In genomic region chr4:7831330-7831729, GRCh38 we compare ENCODE assay signal across 8 cellular contexts.
DNase-seq lines count a peak whose midpoint lies in the region; ATAC-seq and TF ChIP-seq lines count a peak whose summit lies in the region.

No MANE protein-coding gene starts in this region.

- H3K36me3 Mint-ChIP-seq in activated naive CD4-positive, alpha-beta T cell treated with anti-CD3 and anti-CD28 coated beads for 36 hours (ENCODE audit: low read depth), result peaks cover 47% of the 10 kb centered on the region

- no peak for TF ChIP-seq CTCF in upper lobe of right lung (IDR thresholded peaks at IDR 0.05)
- TF ChIP-seq CTCF in mucosa of descending colon (IDR thresholded peaks at IDR 0.05), result no peak

- peak overlapping the region; percentile 8 for H3K4me3 Mint-ChIP-seq in activated naive CD4-positive, alpha-beta T cell treated with anti-CD3 and anti-CD28 coated beads for 36 hours

- H3K36me3 ChIP-seq in upper lobe of right lung (no peaks in the 10 kb centered on the region), mucosa of descending colon (ENCODE audit: low read depth) (no peaks in the 10 kb centered on the region)

- peak overlapping the region; percentile 53 for H3K27ac ChIP-seq in upper lobe of right lung

- CTCF ChIA-PET in activated naive CD4-positive, alpha-beta T cell treated with anti-CD3 and anti-CD28 coated beads for 36 hours (lab: Charles Lee), result interaction anchor here (0.7 to 1.2 kb wide), 7 partner anchors 13 to 254 kb away, joined by 3 to 5 read pairs (median 3); no protein-coding TSS in a partner anchor

- H3K27ac Mint-ChIP-seq in activated naive CD4-positive, alpha-beta T cell treated with anti-CD3 and anti-CD28 coated beads for 36 hours, result peak overlapping the region; percentile 64

- peak; percentile 55 for DNase-seq in activated naive CD4-positive, alpha-beta T cell treated with anti-CD3 and anti-CD28 coated beads for 36 hours
- no peak for DNase-seq in activated naive CD4-positive, alpha-beta T cell (lab: John Stamatoyannopoulos, UW)
- peak; percentile 52 for DNase-seq in activated CD4-positive, alpha-beta T cell treated with anti-CD3 and anti-CD28 coated beads for 48 hours
- DNase-seq in left ventricle myocardium superior (no peak), upper lobe of right lung (no peak), mucosa of descending colon (no peak), midbrain (lab: John Stamatoyannopoulos, UW) (no peak), NCI-H1105 (lab: John Stamatoyannopoulos, UW) (no peak)

- no peaks in the 10 kb centered on the region for H3K27me3 ChIP-seq in upper lobe of right lung

- intact Hi-C loops in activated naive CD4-positive, alpha-beta T cell treated with anti-CD3 and anti-CD28 coated beads for 36 hours (cut with micrococcal nuclease), result no loop called here
- intact Hi-C loops in left ventricle myocardium superior (cut with micrococcal nuclease), result no loop called here
- intact Hi-C loops in upper lobe of right lung (cut with DNase I), result no loop called here
- intact Hi-C loops in mucosa of descending colon (cut with DNase I, micrococcal nuclease), result no loop called here

- H3K4me3 ChIP-seq in upper lobe of right lung (no peak overlapping the region), mucosa of descending colon (no peak overlapping the region)

- no peaks in the 10 kb centered on the region for H3K27me3 Mint-ChIP-seq in activated naive CD4-positive, alpha-beta T cell treated with anti-CD3 and anti-CD28 coated beads for 36 hours (ENCODE audit: low read depth)

- peaks cover 12% of the 10 kb centered on the region for H3K9me3 Mint-ChIP-seq in activated naive CD4-positive, alpha-beta T cell treated with anti-CD3 and anti-CD28 coated beads for 36 hours

- H3K4me1 ChIP-seq in upper lobe of right lung (peaks cover 31% of the 10 kb centered on the region), mucosa of descending colon (ENCODE audit: low read depth) (peaks cover 16% of the 10 kb centered on the region)

- peak; percentile 50 for ATAC-seq in left ventricle myocardium superior
- no peak for ATAC-seq in upper lobe of right lung
- no peak for ATAC-seq in mucosa of descending colon

- H3K4me1 Mint-ChIP-seq in activated naive CD4-positive, alpha-beta T cell treated with anti-CD3 and anti-CD28 coated beads for 36 hours (ENCODE audit: low read depth), result peaks cover 57% of the 10 kb centered on the region

- H3K9me3 ChIP-seq in upper lobe of right lung (no peaks in the 10 kb centered on the region), mucosa of descending colon (no peaks in the 10 kb centered on the region)

Comparison
In these comparisons a context has a peak if more than half of its experiments do, and no peak if none do; other contexts are left out.
1. DNase-seq: peak in activated naive CD4-positive, alpha-beta T cell treated with anti-CD3 and anti-CD28 coated beads for 36 hours (single experiment) and activated CD4-positive, alpha-beta T cell treated with anti-CD3 and anti-CD28 coated beads for 48 hours (single experiment); none in activated naive CD4-positive, alpha-beta T cell (0 of 4), left ventricle myocardium superior (single experiment), upper lobe of right lung (single experiment), mucosa of descending colon (0 of 3), midbrain (single experiment) and NCI-H1105 (single experiment).